8 cellular contexts compared by ENCODE assay signal in the genomic region with DNA sequence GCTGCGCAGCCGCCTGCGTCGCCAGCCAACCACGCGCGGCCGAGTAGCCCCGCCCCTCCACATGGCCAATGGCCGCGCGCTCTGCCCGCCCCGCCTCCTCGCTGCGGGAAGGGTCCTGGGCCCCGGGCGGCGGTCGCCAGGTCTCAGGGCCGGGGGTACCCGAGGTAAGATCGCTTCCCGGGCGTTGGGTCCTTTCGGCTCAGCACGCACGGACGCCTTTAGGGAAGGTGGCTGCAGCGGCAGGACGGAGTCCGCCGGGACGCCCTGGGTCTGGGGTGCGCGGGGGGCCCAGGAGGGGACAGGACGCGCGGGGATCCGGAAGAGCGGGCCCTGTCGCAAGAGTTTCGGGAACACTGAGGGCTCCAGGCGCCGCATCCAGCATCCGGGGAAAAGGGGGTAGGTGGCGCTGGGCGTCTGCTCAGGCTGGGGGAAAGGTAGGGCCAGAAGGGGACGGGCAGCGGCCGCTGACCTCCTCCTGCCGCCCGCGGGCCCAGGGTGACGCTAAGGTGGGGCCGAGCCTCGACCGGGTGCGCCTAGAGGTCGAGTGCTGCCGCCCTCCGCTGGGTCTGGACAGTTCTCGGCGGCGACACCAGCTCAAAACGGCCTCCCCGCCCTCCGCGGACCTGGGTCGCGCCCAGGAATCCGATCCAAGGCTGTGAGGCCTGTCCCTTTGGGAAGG. TPM values are rescaled to one million over a fixed set of nuclear protein-coding genes. Genes with fewer than 3 reads are reported as not detected.
DNase-seq lines count a peak whose midpoint lies in the region; ATAC-seq and TF ChIP-seq lines count a peak whose summit lies in the region.

A gene (plus strand): TSS at position 95 of the 679 bp plus-strand sequence. CDS start 7,791 bp downstream, outside the sequence.

- DNase-seq in Karpas-422, result peak; percentile 96
- DNase-seq in RWPE2 (ENCODE audit: low spot score), result peak; percentile 85
- DNase-seq in activated T-helper 9 cell treated with anti-CD3 and anti-CD28 coated beads, Interleukin-2, amount 50 U/mL, for 16 hours (ENCODE audit: low read depth), result peak; percentile 81
- DNase-seq in fibroblast of peridontal ligament (ENCODE audit: extremely low read depth), result peak; percentile 64
- DNase-seq in natural killer cell treated with Interleukin-12 subunit alpha and Interleukin-12 subunit beta and Interleukin-15 and Interleukin-18, amount 100 ng/mL, for 72 hours (ENCODE audit: low spot score), result peak; percentile 92
- DNase-seq in stimulated activated naive CD4-positive, alpha-beta T cell treated with Interleukin-2 at 50 U/mL for 16 hours (lab: John Stamatoyannopoulos, UW), result peak; percentile 85

- no peaks in the 10 kb centered on the region for H3K9me3 Mint-ChIP-seq in natural killer cell treated with Interleukin-12 subunit alpha and Interleukin-12 subunit beta and Interleukin-15 and Interleukin-18, amount 100 ng/mL, for 72 hours

- no peaks in the 10 kb centered on the region for H3K9me3 ChIP-seq in DOHH2 (ENCODE audit: control insufficient read depth, insufficient read depth, low read length)
- no peaks in the 10 kb centered on the region for H3K9me3 ChIP-seq in Karpas-422 (ENCODE audit: low read length)
- H3K9me3 ChIP-seq in RWPE2 (ENCODE audit: severe bottlenecking), result no peaks in the 10 kb centered on the region

- H3K9ac ChIP-seq in Karpas-422 (ENCODE audit: low read length), result peak within 1 kb of the TSS; percentile 96

- peak within 1 kb of the TSS; percentile 89 for H3K4me3 Mint-ChIP-seq in natural killer cell treated with Interleukin-12 subunit alpha and Interleukin-12 subunit beta and Interleukin-15 and Interleukin-18, amount 100 ng/mL, for 72 hours

- ATAC-seq in GM21786 (IDR thresholded peaks at IDR 0.05; ENCODE audit: unreplicated experiment) (peak; percentile 88), RWPE2 (ENCODE audit: low read depth) (peak; percentile 92)
- peak; percentile 99 to 100 for ATAC-seq in natural killer cell treated with Interleukin-12 subunit alpha and Interleukin-12 subunit beta and Interleukin-15 and Interleukin-18, amount 100 ng/mL, for 72 hours

- no peaks in the 10 kb centered on the region for H3K36me3 Mint-ChIP-seq in natural killer cell treated with Interleukin-12 subunit alpha and Interleukin-12 subunit beta and Interleukin-15 and Interleukin-18, amount 100 ng/mL, for 72 hours

- TF ChIP-seq CTCF in DOHH2 (IDR thresholded peaks at IDR 0.05; ENCODE audit: low read depth, low read length, poor library complexity, severe bottlenecking) (peak; percentile 19), RWPE2 (IDR thresholded peaks at IDR 0.05; ENCODE audit: poor library complexity, severe bottlenecking) (peak; percentile 22)

- no peaks in the 10 kb centered on the region for H3K27me3 ChIP-seq in DOHH2 (ENCODE audit: control insufficient read depth, low read length)
- no peaks in the 10 kb centered on the region for H3K27me3 ChIP-seq in Karpas-422 (ENCODE audit: low read length)
- no peaks in the 10 kb centered on the region for H3K27me3 ChIP-seq in RWPE2 (ENCODE audit: insufficient read depth, poor library complexity, severe bottlenecking)

- peak within 1 kb of the TSS; percentile 78 to 89 for H3K27ac Mint-ChIP-seq in natural killer cell treated with Interleukin-12 subunit alpha and Interleukin-12 subunit beta and Interleukin-15 and Interleukin-18, amount 100 ng/mL, for 72 hours

- H4K20me1 ChIP-seq in DOHH2 (ENCODE audit: control insufficient read depth, insufficient read depth, low read depth, low read length), result peaks cover 6% of the 10 kb centered on the region
- no peaks in the 10 kb centered on the region for H4K20me1 ChIP-seq in Karpas-422 (ENCODE audit: insufficient read depth, low read depth, low read length)

- H3K36me3 ChIP-seq in DOHH2 (ENCODE audit: control insufficient read depth, low read length) (peaks cover 19% of the 10 kb centered on the region), Karpas-422 (ENCODE audit: insufficient read depth, low read length) (no peaks in the 10 kb centered on the region), RWPE2 (ENCODE audit: low read depth) (peaks cover 4% of the 10 kb centered on the region; the same call in 1 of the 2 replicates)

- H3K27me3 Mint-ChIP-seq in natural killer cell treated with Interleukin-12 subunit alpha and Interleukin-12 subunit beta and Interleukin-15 and Interleukin-18, amount 100 ng/mL, for 72 hours, result no peaks in the 10 kb centered on the region

- peak within 1 kb of the TSS; percentile 27 for H3K27ac ChIP-seq in DOHH2 (ENCODE audit: low read depth, low read length)
- peak within 1 kb of the TSS; percentile 65 for H3K27ac ChIP-seq in Karpas-422 (ENCODE audit: low read length)
- peak within 1 kb of the TSS; percentile 70 for H3K27ac ChIP-seq in RWPE2 (ENCODE audit: poor library complexity, severe bottlenecking)

- H3K9me2 ChIP-seq in DOHH2 (replicated peaks; ENCODE audit: control insufficient read depth, low read length) (no peaks in the 10 kb centered on the region), Karpas-422 (replicated peaks; ENCODE audit: insufficient read depth, low read length) (no peaks in the 10 kb centered on the region)

- H3K4me1 ChIP-seq in DOHH2 (ENCODE audit: control insufficient read depth, low read length) (peaks cover 18% of the 10 kb centered on the region), Karpas-422 (ENCODE audit: low read length) (peaks cover 12% of the 10 kb centered on the region), RWPE2 (ENCODE audit: insufficient read depth, poor library complexity, severe bottlenecking) (peaks cover 12% of the 10 kb centered on the region)

- H2AFZ ChIP-seq in Karpas-422 (ENCODE audit: low read length), result peak within 1 kb of the TSS; percentile 78; the same call in 1 of the 2 replicates

- H3F3A ChIP-seq in DOHH2 (ENCODE audit: control insufficient read depth, insufficient read depth), result peaks cover 5% of the 10 kb centered on the region; the same call in 1 of the 2 replicates

- H3K79me2 ChIP-seq in DOHH2 (ENCODE audit: control insufficient read depth, low read length) (peaks cover 41% of the 10 kb centered on the region), Karpas-422 (ENCODE audit: low read length) (peaks cover 37% of the 10 kb centered on the region)

- H3K4me3 ChIP-seq in DOHH2 (ENCODE audit: low read length) (peak within 1 kb of the TSS; percentile 98), Karpas-422 (ENCODE audit: low read length) (peak within 1 kb of the TSS; percentile 86), RWPE2 (ENCODE audit: severe bottlenecking) (peak within 1 kb of the TSS; percentile 69)

- H3K4me2 ChIP-seq in DOHH2 (ENCODE audit: low read length) (peak within 1 kb of the TSS; percentile 90), Karpas-422 (ENCODE audit: low read depth, low read length, poor library complexity, severe bottlenecking) (peak within 1 kb of the TSS; percentile 95)

- H3K4me1 Mint-ChIP-seq in natural killer cell treated with Interleukin-12 subunit alpha and Interleukin-12 subunit beta and Interleukin-15 and Interleukin-18, amount 100 ng/mL, for 72 hours (ENCODE audit: low read depth in 2 of 2), result peaks cover 14 to 22% of the 10 kb centered on the region in 2 donors

RNA-seq across cellular contexts. Expression of the gene that starts here (rescaled TPM):
- total RNA-seq in Karpas-422 (2014; rRNA removed; shearing (Covaris generic); ENCODE audit: low replicate concordance), result 18.4 and 22.7 TPM in 2 replicates
- 10 to 100 TPM; 38.6 to 45.2 TPM for total RNA-seq in natural killer cell treated with Interleukin-12 subunit alpha and Interleukin-12 subunit beta and Interleukin-15 and Interleukin-18, amount 100 ng/mL, for 72 hours

Comparison
In these comparisons a context has a peak if more than half of its experiments do, and no peak if none do; other contexts are left out.
1. Peak in every context shown above with its lines: DNase-seq, ATAC-seq, H3K4me3 ChIP-seq and H3K27ac ChIP-seq.